Comparison of ENCODE assay signal across 8 cellular contexts in the genomic region with DNA sequence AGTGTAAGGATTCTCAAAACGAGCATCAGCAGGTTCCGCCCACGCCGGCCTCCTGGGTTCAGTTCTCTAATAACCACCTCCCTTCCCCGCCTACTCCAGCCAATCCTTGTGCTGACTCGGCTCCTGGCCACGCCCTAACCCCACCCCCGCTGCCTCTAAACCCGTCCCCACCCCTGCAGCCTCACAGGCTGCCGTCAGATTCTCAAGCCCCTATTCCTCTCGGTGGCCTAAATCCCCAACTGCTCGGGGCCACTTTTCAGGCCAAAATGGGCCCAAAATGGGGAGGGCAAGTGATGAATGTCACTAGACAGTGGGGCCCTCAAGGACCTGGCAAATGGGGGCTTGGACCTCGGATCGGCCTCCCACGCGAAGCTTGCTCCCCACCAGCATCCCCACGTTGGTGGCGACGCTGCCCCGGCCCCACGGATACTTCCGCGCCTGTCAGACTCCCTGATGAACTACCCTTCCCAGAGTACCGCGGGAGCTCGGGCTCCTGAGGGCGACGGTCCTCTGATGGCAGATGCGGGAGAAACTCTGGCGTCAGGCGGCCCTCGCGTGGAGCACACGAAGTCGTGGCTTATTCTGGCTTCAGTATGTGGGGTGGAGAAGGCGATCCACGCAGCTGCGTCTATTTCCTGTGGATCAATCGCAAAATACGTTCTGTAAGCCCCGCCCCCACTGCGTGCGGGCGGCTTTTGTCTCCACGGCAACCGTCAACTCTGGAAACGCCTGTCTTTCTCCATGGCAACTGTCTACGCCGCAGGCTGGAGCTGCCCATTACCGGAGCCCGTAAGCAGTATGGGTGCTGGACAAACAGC. TPM values are rescaled to one million over a fixed set of nuclear protein-coding genes. Genes with fewer than 3 reads are reported as not detected.
DNase-seq lines count a peak whose midpoint lies in the region; ATAC-seq, FAIRE-seq and TF ChIP-seq lines count a peak whose summit lies in the region.

No MANE protein-coding gene starts in this region.

- peak overlapping the region; percentile 57; the same call in 1 of the 2 replicates for H3K9ac ChIP-seq in ES-I3 (ENCODE audit: low read depth, low read length)

- H3K9me3 ChIP-seq in ES-I3 (ENCODE audit: control insufficient read depth, insufficient read depth, low read length) = 0 out of 2 replicates have a peak, but pooled peaks cover 7% of the 10 kb centered on the region
- peaks cover 18 to 25% of the 10 kb centered on the region in 2 donors for H3K9me3 ChIP-seq in breast epithelium
- peaks cover 1% of the 10 kb centered on the region for H3K9me3 ChIP-seq in small intestine (ENCODE audit: control insufficient read depth, low read depth)

- H3K4me3 ChIP-seq in WI38 (ENCODE audit: low read depth, low read length) (peak overlapping the region; percentile 63), breast epithelium (peak overlapping the region; percentile 46 to 65 (median 60)), small intestine (ENCODE audit: low read depth in 1 of 2, low read length in 2 of 2) (peak overlapping the region; percentile 30 to 46)

- peak overlapping the region; percentile 76 to 80 for H3K27ac ChIP-seq in breast epithelium
- peak overlapping the region in 1 of 2 donors; percentile 78 for H3K27ac ChIP-seq in small intestine (ENCODE audit: low read depth in 1 of 2, low read length in 1 of 2)

- H3K4me1 Mint-ChIP-seq in immature natural killer cell = peaks cover 14 to 18% of the 10 kb centered on the region in 2 donors

- intact Hi-C loops in breast epithelium (cut with DNase I; ENCODE audit: low total_unique reads) = no loop called here

- H3K36me3 ChIP-seq in ES-I3 (ENCODE audit: insufficient read depth, low read length) = peaks cover 11% of the 10 kb centered on the region
- H3K36me3 ChIP-seq in breast epithelium = peaks cover 3% of the 10 kb centered on the region
- peaks cover 2 to 8% of the 10 kb centered on the region in 2 donors for H3K36me3 ChIP-seq in small intestine (ENCODE audit: control insufficient read depth in 2 of 2, insufficient read depth in 2 of 2, low read length in 2 of 2)

- H3K4me1 ChIP-seq in ES-I3 (ENCODE audit: insufficient read depth, low read length) = no peaks in the 10 kb centered on the region
- no peaks in the 10 kb centered on the region for H3K4me1 ChIP-seq in breast epithelium
- no peaks in the 10 kb centered on the region for H3K4me1 ChIP-seq in small intestine (ENCODE audit: control insufficient read depth in 2 of 2, insufficient read depth in 1 of 2, low read depth in 1 of 2, low read length in 1 of 2)

- H3K4me3 Mint-ChIP-seq in immature natural killer cell = peak overlapping the region; percentile 85 to 92 (median 88)

- no peak for ATAC-seq in HG03025 (IDR thresholded peaks at IDR 0.05; ENCODE audit: low FRiP score, unreplicated experiment)
- no peak for ATAC-seq in HG03342 (IDR thresholded peaks at IDR 0.05; ENCODE audit: unreplicated experiment)

- TF ChIP-seq CTCF in WI38 (IDR thresholded peaks at IDR 0.05; ENCODE audit: low read depth, low read length) (no peak), breast epithelium (IDR thresholded peaks at IDR 0.05) (no peak)

- WGBS in small intestine, 3 donors = 1 to 8% (median 5%) methylated on average over 51 of the region's 51 CpGs

- peaks cover 8 to 20% (median 17%) of the 10 kb centered on the region in 3 donors for H3K36me3 Mint-ChIP-seq in immature natural killer cell

- H3K27ac Mint-ChIP-seq in immature natural killer cell = peak overlapping the region; percentile 83 to 97 (median 86)

- DNase-seq in NCI-H1694 (lab: John Stamatoyannopoulos, UW) = peak; percentile 6
- DNase-seq in breast epithelium (ENCODE audit: low spot score in 2 of 2) = peak; percentile 76 to 78
- DNase-seq in immature natural killer cell = peak; percentile 77 to 78 (median 78)
- DNase-seq in small intestine = peak; percentile 43

- H3K27me3 ChIP-seq in breast epithelium (no peaks in the 10 kb centered on the region), small intestine (ENCODE audit: control insufficient read depth in 2 of 2, insufficient read depth in 2 of 2, low read length in 2 of 2) (no peaks in the 10 kb centered on the region)

- H3K27me3 Mint-ChIP-seq in immature natural killer cell (ENCODE audit: low read depth in 3 of 3) = peaks cover 4 to 6% (median 5%) of the 10 kb centered on the region in 3 donors

- peaks cover 2 to 4% (median 3%) of the 10 kb centered on the region in 6 donors for H3K9me3 Mint-ChIP-seq in immature natural killer cell

- TF ChIP-seq POLR2A in breast epithelium (IDR thresholded peaks at IDR 0.05) = no peak

- FAIRE-seq in small intestine (lab: Jason Lieb, UNC) = no peak

RNA-seq across cellular contexts. Expression of a gene that starts 24.8 kb away (rescaled TPM):
- 10 to 100 TPM in 2 of 3 donors, 1 to 10 TPM in 1; 7.8 to 15.5 (median 12.1) TPM for total RNA-seq in breast epithelium
- polyA plus RNA-seq in immature natural killer cell (1 to 10 TPM; 2.9 to 7.7 (median 5.2) TPM), small intestine (1 to 10 TPM; 1.6 to 2.6 (median 2.0) TPM)

RNA-seq across cellular contexts. Expression of a gene that starts 25.4 kb away (rescaled TPM):
- total RNA-seq in breast epithelium = 10 to 100 TPM; 24.2 to 42.0 (median 40.3) TPM
- polyA plus RNA-seq in immature natural killer cell = 100 to 1,000 TPM in 2 of 3 donors, 10 to 100 TPM in 1; 89.8 to 116 (median 106) TPM
- 10 to 100 TPM; 39.8 to 49.0 (median 48.9) TPM for polyA plus RNA-seq in small intestine

Comparison
In these comparisons a context has a peak if more than half of its experiments do, and no peak if none do; other contexts are left out.
1. DNase-seq: peak in every context shown above with its lines; median percentile 78 in immature natural killer cell; 77 in breast epithelium; 43 in small intestine; 6 in NCI-H1694.